Comparison of ENCODE assay signal across 10 cellular contexts in genomic region chr11:36361901-36362391, GRCh38.
A peak's percentile ranks its signal among the peaks of the same experiment; 100 is the strongest.
DNase-seq lines count a peak whose midpoint lies in the region; ATAC-seq and TF ChIP-seq lines count a peak whose summit lies in the region.
"Had no signal": no experiment of that assay in that cellular context is flagged by ENCODE, and none has a peak within 500 bp of the region (broad histone marks: within the 10 kb centered on the region; RNA-seq: fewer than 3 reads in every experiment).

No MANE protein-coding gene starts in this region.

- peaks cover 24 to 69% (median 33%) of the 10 kb centered on the region in 3 donors for H3K4me1 Mint-ChIP-seq in T-cell

- peak overlapping the region; percentile 85 for H3K9ac ChIP-seq in smooth muscle cell (ENCODE audit: low read depth)

- no peak for TF ChIP-seq CTCF in foreskin fibroblast (IDR thresholded peaks at IDR 0.05; ENCODE audit: low read depth, low read length)
- no peak for TF ChIP-seq CTCF in smooth muscle cell (IDR thresholded peaks at IDR 0.05; ENCODE audit: borderline replicate concordance, insufficient read depth, poor library complexity, severe bottlenecking)

- H3K4me3 ChIP-seq in foreskin fibroblast (ENCODE audit: low read depth in 1 of 2, low read length in 2 of 2) (peak overlapping the region; percentile 4 to 32), smooth muscle cell (peak overlapping the region; percentile 14)

- H3K4me2 ChIP-seq in smooth muscle cell = peak overlapping the region; percentile 78

- H3K9me3 Mint-ChIP-seq in T-cell = no peaks in the 10 kb centered on the region
- H3K9me3 Mint-ChIP-seq: naive B cell had no signal

- H3K9me3 ChIP-seq in smooth muscle cell (replicated peaks; ENCODE audit: low read depth) = no peaks in the 10 kb centered on the region

- no peaks in the 10 kb centered on the region for H3K36me3 ChIP-seq in smooth muscle cell (ENCODE audit: low read depth)

- H3K27ac ChIP-seq in smooth muscle cell (ENCODE audit: low read depth) = peak overlapping the region; percentile 92

- H4K20me1 ChIP-seq in smooth muscle cell (ENCODE audit: low read depth) = no peaks in the 10 kb centered on the region

- peak overlapping the region; percentile 25 for H2AFZ ChIP-seq in smooth muscle cell (ENCODE audit: low read depth)

- peaks cover 8 to 19% of the 10 kb centered on the region in 2 donors for H3K27me3 Mint-ChIP-seq in T-cell

- peak overlapping the region; percentile 50 to 77 for H3K27ac Mint-ChIP-seq in T-cell
- H3K27ac Mint-ChIP-seq: naive B cell had no signal

- H3F3A ChIP-seq in smooth muscle cell (ENCODE audit: low read depth) = peaks cover 14% of the 10 kb centered on the region

- POLR2A ChIA-PET in T-cell (lab: Charles Lee) = no interaction called here

- WGBS in smooth muscle cell (ENCODE audit: low lambda C conversion rate) = 2% methylated on average over 11 of the region's 11 CpGs

- no peaks in the 10 kb centered on the region for H3K27me3 ChIP-seq in smooth muscle cell (ENCODE audit: low read depth)

- H3K4me1 ChIP-seq in smooth muscle cell (ENCODE audit: low read depth) = peaks cover 35% of the 10 kb centered on the region

- H3K36me3 Mint-ChIP-seq in T-cell = no peaks in the 10 kb centered on the region
- H3K36me3 Mint-ChIP-seq: naive B cell had no signal

- CTCF ChIA-PET in T-cell (lab: Charles Lee) = no interaction called here

- DNase-seq in H4 (ENCODE audit: low spot score) (peak; percentile 73), T-cell (no peak), foreskin fibroblast (peak; percentile 77 to 80), smooth muscle cell (lab: John Stamatoyannopoulos, UW; ENCODE audit: unreplicated experiment) (no peak), NCI-H748 treated with DMSO at 0.1 percent for 48 hours (lab: John Stamatoyannopoulos, UW) (no peak), anterior cingulate cortex (lab: John Stamatoyannopoulos, UW) (no peak)
- DNase-seq: activated gamma-delta T cell, naive B cell, NCI-H146 had no signal

- no peaks in the 10 kb centered on the region for H3K79me2 ChIP-seq in smooth muscle cell (ENCODE audit: low read depth)

- H3K4me3 Mint-ChIP-seq in T-cell = peak overlapping the region; percentile 44 to 63 (median 50)

- ATAC-seq in T-cell (replicated peaks in 1 of 4) (no peak), HG03469 (IDR thresholded peaks at IDR 0.05; ENCODE audit: unreplicated experiment) (no peak)

Comparison
In these comparisons a context has a peak if more than half of its experiments do, and no peak if none do; other contexts are left out.
1. DNase-seq: peak in H4 (single experiment) and foreskin fibroblast (2 of 2); none in T-cell (0 of 34), smooth muscle cell (single experiment), NCI-H748 treated with DMSO at 0.1 percent for 48 hours (single experiment) and anterior cingulate cortex (0 of 58).